23 cellular contexts compared by ENCODE assay signal in the genomic region with DNA sequence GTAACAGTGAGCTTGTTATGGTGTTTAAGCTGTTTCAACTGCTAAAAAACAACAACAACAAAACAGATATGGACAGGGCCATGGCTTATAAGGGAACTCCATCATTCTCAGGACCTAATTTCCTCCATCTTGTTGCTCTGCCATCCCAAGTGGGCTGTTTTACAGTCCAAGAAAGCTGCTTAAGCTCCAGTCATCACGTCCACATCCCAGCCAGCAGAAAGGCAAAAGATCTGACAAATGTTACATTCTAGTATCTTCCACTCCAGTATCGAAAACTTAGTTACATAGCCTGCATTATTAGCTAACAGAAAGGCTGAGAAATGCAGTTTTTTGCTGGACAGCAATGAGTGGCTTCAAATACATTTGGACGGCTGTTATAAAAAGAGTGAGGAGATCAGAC. TPM values are rescaled to one million over a fixed set of nuclear protein-coding genes. Genes with fewer than 3 reads are reported as not detected.
DNase-seq lines count a peak whose midpoint lies in the region; ATAC-seq and TF ChIP-seq lines count a peak whose summit lies in the region.
"Had no signal": no experiment of that assay in that cellular context is flagged by ENCODE, and none has a peak within 500 bp of the region (broad histone marks: within the 10 kb centered on the region; RNA-seq: fewer than 3 reads in every experiment).

No MANE protein-coding gene starts in this region.

- no TSS peak for BruUV-seq in mammary epithelial cell (replicated peaks; lab: Mats Ljungman, UMichigan)

- DNase-seq in mammary epithelial cell (no peak), breast epithelium (ENCODE audit: low spot score in 2 of 2) (no peak), WTC11 (ENCODE audit: low spot score) (no peak), osteoblast (ENCODE audit: insufficient read length, low spot score, missing footprints) (no peak), cerebellum (ENCODE audit: low spot score) (no peak), SW 1271 (lab: John Stamatoyannopoulos, UW) (no peak), HK-2 (ENCODE audit: unreplicated experiment) (no peak)
- no peak for DNase-seq in stimulated activated naive CD8-positive, alpha-beta T cell treated with anti-CD3 and anti-CD28 coated beads, Interleukin-15, amount 100 ng/mL, for 72 hours
- DNase-seq: ACHN; AML-193; BE2C; CD4-positive, alpha-beta T cell; CD8-positive, alpha-beta memory T cell; DMS 273 treated with DMSO at 0.1 percent for 48 hours; DMS79; EL; GDM1 had no signal

- H3K4me2 ChIP-seq in mammary epithelial cell (ENCODE audit: insufficient read depth, low read depth, low read length) (no peak overlapping the region), osteoblast (ENCODE audit: insufficient read depth, low read length) (no peak overlapping the region)
- H3K4me2 ChIP-seq: BLaER1 treated with 17β-estradiol and CSF1 and Interleukin-3, amounts not matched to agents 10 nM and 100 nM; GM23338 had no signal

- no peak overlapping the region for H3K4me3 Mint-ChIP-seq in WTC11
- no peak overlapping the region for H3K4me3 Mint-ChIP-seq in stimulated activated naive CD8-positive, alpha-beta T cell treated with anti-CD3 and anti-CD28 coated beads, Interleukin-15, amount 100 ng/mL, for 72 hours
- H3K4me3 Mint-ChIP-seq: CD14-positive monocyte; CD4-positive, alpha-beta T cell; CD8-positive, alpha-beta memory T cell; GM23338 had no signal

- WGBS in mammary epithelial cell (ENCODE audit: low coverage, missing lambda C conversion rate): 100% methylated on average over 3 of the region's 3 CpGs

- no peak overlapping the region for H3K9ac ChIP-seq in mammary epithelial cell (ENCODE audit: insufficient read depth, low read length)
- H3K9ac ChIP-seq: BLaER1 treated with 17β-estradiol and CSF1 and Interleukin-3, amounts not matched to agents 10 nM and 100 nM had no signal

- no peak overlapping the region for H3K27ac ChIP-seq in mammary epithelial cell (ENCODE audit: insufficient read depth, low read depth, low read length)
- no peak overlapping the region for H3K27ac ChIP-seq in breast epithelium
- no peak overlapping the region for H3K27ac ChIP-seq in osteoblast (ENCODE audit: low read depth, low read length)
- H3K27ac ChIP-seq: 22Rv1; BLaER1 treated with 17β-estradiol and CSF1 and Interleukin-3, amounts not matched to agents 10 nM and 100 nM had no signal

- no peak overlapping the region for H3K27ac Mint-ChIP-seq in WTC11
- H3K27ac Mint-ChIP-seq in stimulated activated naive CD8-positive, alpha-beta T cell treated with anti-CD3 and anti-CD28 coated beads, Interleukin-15, amount 100 ng/mL, for 72 hours: no peak overlapping the region
- H3K27ac Mint-ChIP-seq: CD14-positive monocyte; CD4-positive, alpha-beta T cell; CD8-positive, alpha-beta memory T cell; GM23338 had no signal

- peaks cover 7% of the 10 kb centered on the region for H3K27me3 Mint-ChIP-seq in WTC11 (ENCODE audit: low read depth)
- peaks cover 27% of the 10 kb centered on the region for H3K27me3 Mint-ChIP-seq in stimulated activated naive CD8-positive, alpha-beta T cell treated with anti-CD3 and anti-CD28 coated beads, Interleukin-15, amount 100 ng/mL, for 72 hours

- POLR2A ChIA-PET in WTC11 (lab: Charles Lee): no interaction called here

- peak overlapping the region; percentile 16 for H2AFZ ChIP-seq in mammary epithelial cell (ENCODE audit: low read depth, low read length)
- H2AFZ ChIP-seq in osteoblast (ENCODE audit: low read length): peak overlapping the region; percentile 13
- H2AFZ ChIP-seq: GM23338 had no signal

- H3K4me1 Mint-ChIP-seq in WTC11: peaks cover 15% of the 10 kb centered on the region
- no peaks in the 10 kb centered on the region for H3K4me1 Mint-ChIP-seq in stimulated activated naive CD8-positive, alpha-beta T cell treated with anti-CD3 and anti-CD28 coated beads, Interleukin-15, amount 100 ng/mL, for 72 hours

- in situ Hi-C loops in mammary epithelial cell (cut with MboI; ENCODE audit: low sequenced_read_pairs in 2 of 2): loop anchor here (10.0 to 25.0 kb wide), 7 partner anchors 1026 to 1901 kb away; no protein-coding TSS in a partner anchor

- H3K4me3 ChIP-seq in mammary epithelial cell (replicated peaks in 1 of 3; ENCODE audit: insufficient read depth in 1 of 3, low read depth in 2 of 3, low read length in 3 of 3) (no peak overlapping the region), breast epithelium (no peak overlapping the region), osteoblast (ENCODE audit: insufficient read depth, low read length) (no peak overlapping the region)
- H3K4me3 ChIP-seq: BLaER1 treated with 17β-estradiol and CSF1 and Interleukin-3, amounts not matched to agents 10 nM and 100 nM; GM12878; GM23338; HAP-1 had no signal

- peaks cover 34% of the 10 kb centered on the region for H3K4me1 ChIP-seq in mammary epithelial cell (ENCODE audit: insufficient read depth, low read length)
- H3K4me1 ChIP-seq in breast epithelium: peaks cover 0 to 3% of the 10 kb centered on the region in 2 donors
- H3K4me1 ChIP-seq in osteoblast (ENCODE audit: insufficient read depth, low read length): peaks cover 19% of the 10 kb centered on the region
- H3K4me1 ChIP-seq: BE2C had no signal

- no peak for TF ChIP-seq CTCF in mammary epithelial cell (conservative IDR thresholded peaks at IDR 0.05 in 1 of 2, IDR thresholded peaks at IDR 0.05 in 1 of 2; ENCODE audit: extremely low read depth in 1 of 2, insufficient read depth in 1 of 2, low read depth in 1 of 2, low read length in 2 of 2)
- no peak for TF ChIP-seq CTCF in breast epithelium (IDR thresholded peaks at IDR 0.05)
- TF ChIP-seq CTCF in WTC11 (IDR thresholded peaks at IDR 0.05): no peak
- no peak for TF ChIP-seq CTCF in osteoblast (IDR thresholded peaks at IDR 0.05; ENCODE audit: extremely low read depth, low read depth, low read length)

- peaks cover 14% of the 10 kb centered on the region for H3K9me3 Mint-ChIP-seq in WTC11
- no peaks in the 10 kb centered on the region for H3K9me3 Mint-ChIP-seq in stimulated activated naive CD8-positive, alpha-beta T cell treated with anti-CD3 and anti-CD28 coated beads, Interleukin-15, amount 100 ng/mL, for 72 hours
- H3K9me3 Mint-ChIP-seq: CD4-positive, alpha-beta T cell; GM23338 had no signal

- CTCF ChIA-PET in mammary epithelial cell (lab: Charles Lee; ENCODE audit: low non-redundant PET) (no interaction called here), WTC11 (lab: Charles Lee) (interaction anchor here (1.0 kb wide), 1 partner anchor 28 kb away, joined by 4 read pairs; no protein-coding TSS in a partner anchor)

- ATAC-seq in WTC11: no peak
- ATAC-seq in stimulated activated naive CD8-positive, alpha-beta T cell treated with anti-CD3 and anti-CD28 coated beads, Interleukin-15, amount 100 ng/mL, for 72 hours: no peak
- ATAC-seq: GM12878, GM23338 had no signal

- H3K27me3 ChIP-seq in mammary epithelial cell (ENCODE audit: insufficient read depth, low read length): no peaks in the 10 kb centered on the region
- H3K27me3 ChIP-seq in breast epithelium: no peaks in the 10 kb centered on the region
- no peaks in the 10 kb centered on the region for H3K27me3 ChIP-seq in osteoblast (ENCODE audit: insufficient read depth, low read length)
- H3K27me3 ChIP-seq: BE2C; BLaER1 treated with 17β-estradiol and CSF1 and Interleukin-3, amounts not matched to agents 10 nM and 100 nM had no signal

- TF ChIP-seq POLR2A in breast epithelium (IDR thresholded peaks at IDR 0.05): no peak

- intact Hi-C loops in mammary epithelial cell (cut with micrococcal nuclease): loop anchor here (10.0 kb wide), 1 partner anchor 1733 kb away; no protein-coding TSS in a partner anchor
- intact Hi-C loops in breast epithelium (cut with DNase I; ENCODE audit: low total_unique reads): no loop called here

- H3K36me3 Mint-ChIP-seq in WTC11: no peaks in the 10 kb centered on the region
- H3K36me3 Mint-ChIP-seq: CD14-positive monocyte; CD8-positive, alpha-beta memory T cell had no signal

- H3K9me3 ChIP-seq in mammary epithelial cell (replicated peaks; ENCODE audit: insufficient read depth, low read length) (no peaks in the 10 kb centered on the region), breast epithelium (no peaks in the 10 kb centered on the region), osteoblast (ENCODE audit: low read depth, low read length) (no peaks in the 10 kb centered on the region)
- H3K9me3 ChIP-seq: BE2C, HAP-1 had no signal

- H3K79me2 ChIP-seq in mammary epithelial cell (ENCODE audit: insufficient read depth, low read length) (no peaks in the 10 kb centered on the region), osteoblast (ENCODE audit: insufficient read depth, low read length) (no peaks in the 10 kb centered on the region)

- dilution Hi-C loops in mammary epithelial cell (cut with HindIII; ENCODE audit: low sequenced_read_pairs): no loop called here

- H3K36me3 ChIP-seq in mammary epithelial cell (ENCODE audit: insufficient read depth, low read length) (no peaks in the 10 kb centered on the region), breast epithelium (no peaks in the 10 kb centered on the region), osteoblast (ENCODE audit: insufficient read depth, low read length) (no peaks in the 10 kb centered on the region)
- H3K36me3 ChIP-seq: BE2C; BLaER1 treated with 17β-estradiol and CSF1 and Interleukin-3, amounts not matched to agents 10 nM and 100 nM; HAP-1 had no signal

- no peaks in the 10 kb centered on the region for H4K20me1 ChIP-seq in mammary epithelial cell (ENCODE audit: insufficient read depth, low read length)
- no peaks in the 10 kb centered on the region for H4K20me1 ChIP-seq in osteoblast (ENCODE audit: insufficient read depth, low read length)
- H4K20me1 ChIP-seq: BLaER1 treated with 17β-estradiol and CSF1 and Interleukin-3, amounts not matched to agents 10 nM and 100 nM had no signal

TF ChIP-seq in WTC11, 78 proteins besides CTCF, POLR2A, EP300 and RAD21:
- TF ChIP-seq GTF2I (CRISPR knock-in tag; conservative IDR thresholded peaks at IDR 0.05): peak; percentile 58; the same call in 1 of the 2 replicates
- TF ChIP-seq OVOL2 (CRISPR knock-in tag; IDR thresholded peaks at IDR 0.05; ENCODE audit: borderline replicate concordance): no peak
- TF ChIP-seq, protein P1, sequence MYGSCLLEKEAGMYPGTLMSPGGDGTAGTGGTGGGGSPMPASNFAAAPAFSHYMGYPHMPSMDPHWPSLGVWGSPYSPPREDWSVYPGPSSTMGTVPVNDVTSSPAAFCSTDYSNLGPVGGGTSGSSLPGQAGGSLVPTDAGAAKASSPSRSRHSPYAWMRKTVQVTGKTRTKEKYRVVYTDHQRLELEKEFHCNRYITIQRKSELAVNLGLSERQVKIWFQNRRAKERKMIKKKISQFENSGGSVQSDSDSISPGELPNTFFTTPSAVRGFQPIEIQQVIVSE (CRISPR knock-in tag; IDR thresholded peaks at IDR 0.05; ENCODE audit: borderline replicate concordance): no peak
TF ChIP-seq in WTC11: peak in this region for 1.

RNA-seq across cellular contexts. Expression of a gene that starts 23.0 kb away (rescaled TPM):
- total RNA-seq in mammary epithelial cell: 100 to 1,000 TPM in 1 of 2 donors, 10 to 100 TPM in 1; 15.7 to 112 TPM
- 18.8 TPM for polyA plus RNA-seq in mammary epithelial cell
- polyA minus RNA-seq in mammary epithelial cell: 31.8 TPM
- total RNA-seq in breast epithelium: 10 to 100 TPM in 2 of 3 donors, not detected in 1; 25.2 to 46.0 TPM
- 0.27 to 0.42 TPM (median 0.30 TPM) in 3 replicates for total RNA-seq in WTC11 (2021)
- under 0.01 and 0.36 TPM in 2 replicates for total RNA-seq in osteoblast
- total RNA-seq in cerebellum: 17.1 TPM
- total RNA-seq: CD8-positive, alpha-beta memory T cell; GM23338 had no signal
- polyA plus RNA-seq: CD14-positive monocyte; CD8-positive, alpha-beta memory T cell; GM23338 had no signal
